ENCODE assay signal across 17 cellular contexts in the genomic region with DNA sequence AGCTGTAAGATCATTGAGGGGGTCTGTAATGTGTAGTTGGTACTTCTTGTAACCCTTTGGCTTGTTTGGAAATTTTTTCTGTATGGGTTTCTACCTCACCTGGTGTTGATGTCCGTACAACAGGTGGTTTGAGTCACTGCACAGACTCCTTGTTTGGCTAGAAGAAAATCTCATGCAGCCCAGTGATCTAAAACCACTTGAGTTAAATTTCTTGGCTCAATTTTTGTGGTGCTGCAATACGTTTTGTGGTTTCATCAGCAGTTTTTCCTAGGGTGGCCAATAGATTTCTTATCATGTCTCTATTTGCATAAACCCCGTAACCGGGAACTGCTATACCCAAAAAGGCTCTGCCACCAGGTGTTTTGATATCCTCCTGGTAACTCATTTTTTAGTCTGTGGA. TPM values are rescaled to one million over a fixed set of nuclear protein-coding genes. Genes with fewer than 3 reads are reported as not detected.
DNase-seq lines count a peak whose midpoint lies in the region; ATAC-seq, FAIRE-seq and TF ChIP-seq lines count a peak whose summit lies in the region.
"Had no signal": no experiment of that assay in that cellular context is flagged by ENCODE, and none has a peak within 500 bp of the region (broad histone marks: within the 10 kb centered on the region; RNA-seq: fewer than 3 reads in every experiment).

No MANE protein-coding gene starts in this region.

- WGBS in K562 (ENCODE audit: insufficient coverage, low coverage, missing lambda C conversion rate): 36% methylated on average over 4 of the region's 4 CpGs

- intact Hi-C loops in K562 (cut with micrococcal nuclease): no loop called here

- H3K9me3 ChIP-seq in BLaER1 treated with 17β-estradiol and CSF1 and Interleukin-3, amounts not matched to agents 10 nM and 100 nM (replicated peaks in 1 of 11): peaks cover 58 to 92% (median 79%) of the 10 kb centered on the region in 11 experiments
- no peaks in the 10 kb centered on the region for H3K9me3 ChIP-seq in K562 (replicated peaks; ENCODE audit: control insufficient read depth, insufficient read depth, low read depth, low read length)
- H3K9me3 ChIP-seq: BE2C had no signal

- no peak for TF ChIP-seq EP300 in K562 (IDR thresholded peaks at IDR 0.05; ENCODE audit: low read length)

- H3K36me3 Mint-ChIP-seq in naive thymus-derived CD8-positive, alpha-beta T cell: peaks cover 6 to 21% (median 11%) of the 10 kb centered on the region in 3 donors

- H3K4me1 Mint-ChIP-seq in naive thymus-derived CD8-positive, alpha-beta T cell: peaks cover 39 to 77% (median 57%) of the 10 kb centered on the region in 4 donors

- no peak for ATAC-seq in K562
- ATAC-seq in naive thymus-derived CD8-positive, alpha-beta T cell: no peak
- ATAC-seq: HCT116 had no signal

- in situ Hi-C loops in K562 (cut with MboI): no loop called here

- no peaks in the 10 kb centered on the region for H3K9me1 ChIP-seq in K562 (ENCODE audit: control insufficient read depth, insufficient read depth, low read length)

- H3K27ac Mint-ChIP-seq in naive thymus-derived CD8-positive, alpha-beta T cell: no peak overlapping the region

- peak; percentile 28 for DNase-seq in MV-4-11 (lab: John Stamatoyannopoulos, UW)
- DNase-seq in K562 (ENCODE audit: extremely low read depth in 1 of 4, low spot score in 3 of 4): no peak
- peak; percentile 43 for DNase-seq in myocyte (ENCODE audit: low read depth)
- no peak for DNase-seq in foreskin fibroblast
- DNase-seq in naive thymus-derived CD8-positive, alpha-beta T cell: no peak
- DNase-seq in AG08395 (ENCODE audit: low spot score): no peak
- DNase-seq: BE2C; Caco-2; CD8-positive, alpha-beta memory T cell; DND-41; GDM1; GM23248; IMR-90 had no signal

- no peak overlapping the region for H3K9ac ChIP-seq in BLaER1 treated with 17β-estradiol and CSF1 and Interleukin-3, amounts not matched to agents 10 nM and 100 nM
- no peak overlapping the region for H3K9ac ChIP-seq in K562 (ENCODE audit: insufficient read depth in 1 of 2, low read depth in 2 of 2, low read length in 2 of 2)
- H3K9ac ChIP-seq: GM23248 had no signal

- peaks cover 23 to 86% (median 72%) of the 10 kb centered on the region in 11 experiments for H3K36me3 ChIP-seq in BLaER1 treated with 17β-estradiol and CSF1 and Interleukin-3, amounts not matched to agents 10 nM and 100 nM
- no peaks in the 10 kb centered on the region for H3K36me3 ChIP-seq in K562 (ENCODE audit: control insufficient read depth, insufficient read depth, low read length)
- H3K36me3 ChIP-seq: BE2C had no signal

- no peaks in the 10 kb centered on the region for H3K27me3 ChIP-seq in BLaER1 treated with 17β-estradiol and CSF1 and Interleukin-3, amounts not matched to agents 10 nM and 100 nM
- H3K27me3 ChIP-seq in K562 (ENCODE audit: control insufficient read depth in 2 of 2, insufficient read depth in 2 of 2, low read length in 2 of 2): no peaks in the 10 kb centered on the region
- H3K27me3 ChIP-seq: BE2C had no signal

- H2AFZ ChIP-seq in K562 (ENCODE audit: low read depth, low read length): no peak overlapping the region
- H2AFZ ChIP-seq: GM23248 had no signal

- BruUV-seq in K562 (replicated peaks; lab: Mats Ljungman, UMichigan): no TSS peak

- peak; percentile 62 for FAIRE-seq in K562 (lab: Jason Lieb, UNC)
- FAIRE-seq: A204.1, H54 had no signal

- H3K9me3 Mint-ChIP-seq in naive thymus-derived CD8-positive, alpha-beta T cell: peaks cover 0 to 21% (median 3%) of the 10 kb centered on the region in 9 donors

- no peak for TF ChIP-seq CTCF in K562 (IDR thresholded peaks at IDR 0.05 in 2 of 3, conservative IDR thresholded peaks at IDR 0.05 in 1 of 3; ENCODE audit: insufficient read depth in 2 of 3, low read depth in 1 of 3, low read length in 3 of 3)
- no peak for TF ChIP-seq CTCF in foreskin fibroblast (IDR thresholded peaks at IDR 0.05; ENCODE audit: low read depth, low read length)

- H3K27me3 Mint-ChIP-seq in naive thymus-derived CD8-positive, alpha-beta T cell: no peaks in the 10 kb centered on the region

- H4K20me1 ChIP-seq in BLaER1 treated with 17β-estradiol and CSF1 and Interleukin-3, amounts not matched to agents 10 nM and 100 nM: peaks cover 0 to 27% (median 10%) of the 10 kb centered on the region in 11 experiments; a peak in 13 of 22 replicates
- no peaks in the 10 kb centered on the region for H4K20me1 ChIP-seq in K562 (replicated peaks; ENCODE audit: control insufficient read depth, insufficient read depth, low read length)

- no peak overlapping the region for H3K4me3 Mint-ChIP-seq in naive thymus-derived CD8-positive, alpha-beta T cell
- H3K4me3 Mint-ChIP-seq: CD8-positive, alpha-beta memory T cell had no signal

- H3K4me2 ChIP-seq in BLaER1 treated with 17β-estradiol and CSF1 and Interleukin-3, amounts not matched to agents 10 nM and 100 nM: peak overlapping the region in 8 of 11 experiments; percentile 5 to 63 (median 48); a peak in 11 of 22 replicates
- no peak overlapping the region for H3K4me2 ChIP-seq in K562 (ENCODE audit: insufficient read depth, low read length)

- H3K4me3 ChIP-seq in BLaER1 treated with 17β-estradiol and CSF1 and Interleukin-3, amounts not matched to agents 10 nM and 100 nM: no peak overlapping the region
- no peak overlapping the region for H3K4me3 ChIP-seq in K562
- H3K4me3 ChIP-seq in foreskin fibroblast (ENCODE audit: low read depth in 1 of 2, low read length in 2 of 2): no peak overlapping the region
- H3K4me3 ChIP-seq: GM23248 had no signal

- POLR2A ChIA-PET in K562 (lab: Yijun Ruan, JAX): interaction anchor here (1.5 kb wide), 1 partner anchor 18 kb away, joined by 3 read pairs; no protein-coding TSS in a partner anchor
- POLR2A ChIA-PET in naive thymus-derived CD8-positive, alpha-beta T cell (lab: Charles Lee): no interaction called here

- peaks cover 3% of the 10 kb centered on the region; the same call in 1 of the 3 replicates for H3K79me2 ChIP-seq in K562 (ENCODE audit: control insufficient read depth, insufficient read depth, low read length)

- H3K27ac ChIP-seq in BLaER1 treated with 17β-estradiol and CSF1 and Interleukin-3, amounts not matched to agents 10 nM and 100 nM: no peak overlapping the region
- no peak overlapping the region for H3K27ac ChIP-seq in K562 (ENCODE audit: extremely low read depth, low read depth, low read length)
- H3K27ac ChIP-seq: GM23248 had no signal

- TF ChIP-seq RAD21 in K562 (CRISPR knock-in tag; conservative IDR thresholded peaks at IDR 0.05 in 1 of 2, IDR thresholded peaks at IDR 0.05 in 1 of 2): no peak

- peaks cover 0 to 27% (median 22%) of the 10 kb centered on the region in 10 experiments; a peak in 14 of 20 replicates for H3K4me1 ChIP-seq in BLaER1 treated with 17β-estradiol and CSF1 and Interleukin-3, amounts not matched to agents 10 nM and 100 nM
- no peaks in the 10 kb centered on the region for H3K4me1 ChIP-seq in K562 (replicated peaks in 1 of 2; ENCODE audit: control insufficient read depth in 2 of 2, insufficient read depth in 2 of 2, low read length in 2 of 2)
- H3K4me1 ChIP-seq: BE2C had no signal

- no peak for TF ChIP-seq POLR2A in K562 (conservative IDR thresholded peaks at IDR 0.05)

- CTCF ChIA-PET in K562 (lab: Yijun Ruan, JAX; ENCODE audit: low intra/inter-chr PET ratio): no interaction called here

TF ChIP-seq in K562, 482 proteins besides CTCF, POLR2A, EP300 and RAD21:
- TF ChIP-seq POLR2H (tag; IDR thresholded peaks at IDR 0.05; ENCODE audit: low read depth): no peak
- 0 out of 2 replicates have a peak, but pooled peaks have one; percentile 48 for TF ChIP-seq CBX5 (IDR thresholded peaks at IDR 0.05; ENCODE audit: borderline replicate concordance, low read depth)
- TF ChIP-seq TRIM24 (IDR thresholded peaks at IDR 0.05): peak; percentile 31 to 59; a peak in 3 of 4 replicates

RNA-seq across cellular contexts. Expression of gene CERS6, which starts 43.4 kb away (rescaled TPM):
- 2.8 and 5.7 TPM in 2 replicates for total RNA-seq in K562 (2011; cell fraction: chromatin; rRNA removed; ENCODE audit: low replicate concordance)
- total RNA-seq in K562 (2011; cell fraction: nucleolus; rRNA removed): 2.3 and 2.9 TPM in 2 replicates
- 4.5 and 7.3 TPM in 2 replicates for total RNA-seq in K562 (2011; cell fraction: nucleoplasm; rRNA removed)
- 11.4 and 12.1 TPM in 2 replicates for total RNA-seq in K562 (2014; rRNA removed)
- 13.6 and 14.5 TPM in 2 replicates for total RNA-seq in K562 (2014; rRNA removed; fragmentation: Illumina TruSeq; extraction: Trizol)
- total RNA-seq in K562 (2015; rRNA removed; fragmentation: Illumina TruSeq; extraction: Trizol): 12.4 and 12.8 TPM in 2 replicates
- 11.5 and 11.8 TPM in 2 replicates for total RNA-seq in K562 (2021)
- polyA plus RNA-seq in K562 (2011; rRNA removed): 1.9 and 6.8 TPM in 2 replicates
- 0.61 and 4.4 TPM in 2 replicates for polyA plus RNA-seq in K562 (2011; cell fraction: cytosol; rRNA removed)
- polyA plus RNA-seq in K562 (2011; cell fraction: nucleus; rRNA removed): 1.4 and 5.3 TPM in 2 replicates
- polyA plus RNA-seq in K562 (2012): 7.8 and 8.4 TPM in 2 replicates
- 10.9 and 13.4 TPM in 2 replicates for polyA plus RNA-seq in K562 (2014; fragmentation: Illumina TruSeq; extraction: Trizol)
- 1 to 10 TPM; 1.6 to 2.3 TPM for polyA plus RNA-seq in K562 (2014; fragmentation: Nextera tagmentation; extraction: Ambion mirVana)
- 6.0 and 6.5 TPM in 2 replicates for polyA plus RNA-seq in K562 (2014; rRNA removed)
- 4.6 and 16.3 TPM in 2 replicates for polyA minus RNA-seq in K562 (2011; rRNA and poly(A)+ RNA removed)
- polyA minus RNA-seq in K562 (2011; cell fraction: cytosol; rRNA and poly(A)+ RNA removed): 2.9 and 8.6 TPM in 2 replicates
- 2.2 and 12.4 TPM in 2 replicates for polyA minus RNA-seq in K562 (2011; cell fraction: nucleus; rRNA and poly(A)+ RNA removed)
- total RNA-seq in myocyte: 38.0 and 53.4 TPM in 2 replicates
- 12.7 TPM for polyA plus RNA-seq in myocyte (2012)
- total RNA-seq in naive thymus-derived CD8-positive, alpha-beta T cell: 10 to 100 TPM; 28.9 to 29.3 TPM
- polyA plus RNA-seq in naive thymus-derived CD8-positive, alpha-beta T cell: 10 to 100 TPM in 2 of 3 donors, 1 to 10 TPM in 1; 9.5 to 17.4 (median 10.8) TPM

Comparison
In these comparisons a context has a peak if more than half of its experiments do, and no peak if none do; other contexts are left out.
1. DNase-seq: peak in MV-4-11 (single experiment) and myocyte (single experiment); none in K562 (0 of 4), foreskin fibroblast (0 of 2), naive thymus-derived CD8-positive, alpha-beta T cell (0 of 10) and AG08395 (single experiment).